In the genomic region with DNA sequence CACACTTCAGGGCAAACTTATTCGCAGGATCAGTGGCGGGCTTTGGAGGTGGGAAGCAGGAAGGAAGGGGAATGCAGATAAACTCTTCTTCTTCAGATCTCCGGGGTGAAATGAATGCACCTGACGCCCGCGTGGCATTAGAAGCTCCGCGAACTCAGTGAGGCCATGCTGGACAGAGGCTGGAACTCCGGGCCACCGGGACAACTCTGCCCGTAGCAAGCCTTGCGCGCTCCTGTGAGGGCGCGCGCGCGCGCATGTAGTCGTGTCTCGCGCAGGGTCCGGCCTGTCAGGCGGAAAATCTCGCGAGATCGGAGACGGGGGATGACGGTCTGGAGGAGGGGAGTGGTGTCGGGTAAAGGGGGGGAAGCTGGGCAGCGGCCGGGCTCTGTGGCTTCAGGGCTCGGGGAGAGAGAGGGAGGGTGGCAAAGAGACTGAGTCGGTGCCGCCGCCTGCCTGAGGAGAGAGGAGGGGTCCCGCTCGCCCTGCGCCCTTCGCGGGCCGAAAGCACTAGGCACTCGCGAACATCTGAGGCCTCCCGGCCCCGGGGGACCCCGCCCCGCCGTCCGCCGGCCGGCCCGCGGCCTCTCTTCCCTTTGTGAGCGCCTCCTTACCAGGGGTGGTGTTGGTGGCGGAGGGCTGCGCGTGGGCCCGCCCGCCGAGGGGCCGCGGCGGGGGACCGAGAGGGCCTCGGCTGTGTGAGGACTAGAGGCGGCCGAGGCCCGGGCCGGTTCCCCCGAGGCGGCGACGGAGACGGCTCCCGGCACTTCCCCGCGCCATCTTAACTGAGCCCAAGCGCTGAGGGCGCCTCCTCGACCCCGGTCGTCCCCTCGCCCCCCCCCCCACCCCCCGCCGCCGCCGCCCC, we compare ENCODE assay signal across 8 cellular contexts. TPM values are rescaled to one million over a fixed set of nuclear protein-coding genes. Genes with fewer than 3 reads are reported as not detected.
A peak's percentile ranks its signal among the peaks of the same experiment; 100 is the strongest.
DNase-seq lines count a peak whose midpoint lies in the region; ATAC-seq and TF ChIP-seq lines count a peak whose summit lies in the region.

A gene (plus strand): TSS at position 370 of the 862 bp plus-strand sequence. CDS start 61,186 bp downstream, outside the sequence.

- DNase-seq in A673 (ENCODE audit: low spot score) (peak; percentile 99), NCI-H2227 treated with DMSO at 0.1 percent for 48 hours (lab: John Stamatoyannopoulos, UW) (peak; percentile 90), WERI-Rb-1 (peak; percentile 99), breast epithelium (ENCODE audit: low spot score in 2 of 2) (peak; percentile 98 to 99)

- H3K36me3 ChIP-seq in A673 (ENCODE audit: insufficient read depth, low read length, poor library complexity, severe bottlenecking): no peaks in the 10 kb centered on the region
- peaks cover 9% of the 10 kb centered on the region for H3K36me3 ChIP-seq in WERI-Rb-1
- H3K36me3 ChIP-seq in breast epithelium: no peaks in the 10 kb centered on the region
- peaks cover 7% of the 10 kb centered on the region for H3K36me3 ChIP-seq in iPS-18a (ENCODE audit: control insufficient read depth, low read depth, low read length)
- no peaks in the 10 kb centered on the region for H3K36me3 ChIP-seq in skeletal muscle satellite cell (ENCODE audit: insufficient read depth, low read length)

- peak; percentile 92 for TF ChIP-seq POLR2A in breast epithelium (IDR thresholded peaks at IDR 0.05)

- peak within 1 kb of the TSS; percentile 90 for H3K4me3 ChIP-seq in A673 (ENCODE audit: low read depth, low read length, poor library complexity, severe bottlenecking)
- peak within 1 kb of the TSS; percentile 77 for H3K4me3 ChIP-seq in WERI-Rb-1 (ENCODE audit: low read depth, low read length)
- peak within 1 kb of the TSS; percentile 84 to 100 (median 87) for H3K4me3 ChIP-seq in breast epithelium
- H3K4me3 ChIP-seq in iPS-18a (ENCODE audit: low read length): peak within 1 kb of the TSS; percentile 99
- H3K4me3 ChIP-seq in skeletal muscle satellite cell (ENCODE audit: low read length): peak within 1 kb of the TSS; percentile 86

- H3K9ac ChIP-seq in iPS-18a (ENCODE audit: low read length) (peak within 1 kb of the TSS; percentile 92), skeletal muscle satellite cell (ENCODE audit: low read depth, low read length) (peak within 1 kb of the TSS; percentile 97)

- no peaks in the 10 kb centered on the region for H3K27me3 ChIP-seq in A673 (replicated peaks; ENCODE audit: insufficient read depth, low read depth, low read length, poor library complexity)
- H3K27me3 ChIP-seq in WERI-Rb-1 (ENCODE audit: insufficient read depth, low read depth, severe bottlenecking): no peaks in the 10 kb centered on the region
- no peaks in the 10 kb centered on the region for H3K27me3 ChIP-seq in breast epithelium
- no peaks in the 10 kb centered on the region for H3K27me3 ChIP-seq in iPS-18a (ENCODE audit: control insufficient read depth, insufficient read depth, low read length)
- no peaks in the 10 kb centered on the region for H3K27me3 ChIP-seq in skeletal muscle satellite cell (ENCODE audit: control insufficient read depth, insufficient read depth, low read length)

- CTCF ChIA-PET in A673 (lab: Charles Lee): interaction anchor here (0.5 to 1.4 kb wide), 2 partner anchors 20 to 170 kb away, joined by 3 to 4 read pairs; no protein-coding TSS in a partner anchor

- ATAC-seq in GM18868 (IDR thresholded peaks at IDR 0.05; ENCODE audit: unreplicated experiment): peak; percentile 74
- ATAC-seq in HG03135 (IDR thresholded peaks at IDR 0.05; ENCODE audit: unreplicated experiment): peak; percentile 81

- POLR2A ChIA-PET in A673 (lab: Charles Lee; ENCODE audit: low non-redundant PET): no interaction called here

- H3K4me2 ChIP-seq in skeletal muscle satellite cell (ENCODE audit: low read length): peak within 1 kb of the TSS; percentile 94

- no TSS peak for BruUV-seq in A673 (replicated peaks; lab: Mats Ljungman, UMichigan)

- TF ChIP-seq CTCF in A673 (conservative IDR thresholded peaks at IDR 0.05; ENCODE audit: low read depth, low read length): no peak
- no peak for TF ChIP-seq CTCF in WERI-Rb-1 (IDR thresholded peaks at IDR 0.05; ENCODE audit: low read depth, low read length)
- no peak for TF ChIP-seq CTCF in breast epithelium (IDR thresholded peaks at IDR 0.05)

- H3K9me3 ChIP-seq in A673 (ENCODE audit: low read depth, low read length, poor library complexity, severe bottlenecking) (no peaks in the 10 kb centered on the region), WERI-Rb-1 (ENCODE audit: severe bottlenecking) (no peaks in the 10 kb centered on the region), breast epithelium (no peaks in the 10 kb centered on the region), iPS-18a (ENCODE audit: control insufficient read depth, low read depth, low read length) (no peaks in the 10 kb centered on the region), skeletal muscle satellite cell (replicated peaks; ENCODE audit: low read length) (no peaks in the 10 kb centered on the region)

- peaks cover 20% of the 10 kb centered on the region for H3K4me1 ChIP-seq in A673 (ENCODE audit: insufficient read depth, low read length, poor library complexity, severe bottlenecking)
- peaks cover 3 to 7% of the 10 kb centered on the region in 2 donors for H3K4me1 ChIP-seq in breast epithelium
- H3K4me1 ChIP-seq in iPS-18a (ENCODE audit: control insufficient read depth, low read depth, low read length): peaks cover 25% of the 10 kb centered on the region
- peaks cover 18% of the 10 kb centered on the region for H3K4me1 ChIP-seq in skeletal muscle satellite cell (ENCODE audit: control insufficient read depth, insufficient read depth, low read length)

- intact Hi-C loops in A673 (cut with micrococcal nuclease; ENCODE audit: unreplicated experiment) (no loop called here), breast epithelium (cut with DNase I; ENCODE audit: low total_unique reads) (no loop called here)

- H3K27ac ChIP-seq in A673 (ENCODE audit: low read depth, low read length, poor library complexity, severe bottlenecking) (peak within 1 kb of the TSS; percentile 96), WERI-Rb-1 (peak within 1 kb of the TSS; percentile 99), breast epithelium (peak within 1 kb of the TSS; percentile 97 to 100), iPS-18a (ENCODE audit: low read length) (peak within 1 kb of the TSS; percentile 68)

RNA-seq across cellular contexts. Expression of the gene that starts here (rescaled TPM):
- total RNA-seq in A673 (2021) (83.8 and 85.5 TPM in 2 replicates), breast epithelium (10 to 100 TPM; 62.6 to 77.1 (median 67.8) TPM)
- 38.3 and 38.7 TPM in 2 replicates for total RNA-seq in skeletal muscle satellite cell (2012; rRNA removed)

Comparison
In these comparisons a context has a peak if more than half of its experiments do, and no peak if none do; other contexts are left out.
1. Peak in every context shown above with its lines: DNase-seq, ATAC-seq, H3K4me3 ChIP-seq and H3K27ac ChIP-seq.